In the genomic region with DNA sequence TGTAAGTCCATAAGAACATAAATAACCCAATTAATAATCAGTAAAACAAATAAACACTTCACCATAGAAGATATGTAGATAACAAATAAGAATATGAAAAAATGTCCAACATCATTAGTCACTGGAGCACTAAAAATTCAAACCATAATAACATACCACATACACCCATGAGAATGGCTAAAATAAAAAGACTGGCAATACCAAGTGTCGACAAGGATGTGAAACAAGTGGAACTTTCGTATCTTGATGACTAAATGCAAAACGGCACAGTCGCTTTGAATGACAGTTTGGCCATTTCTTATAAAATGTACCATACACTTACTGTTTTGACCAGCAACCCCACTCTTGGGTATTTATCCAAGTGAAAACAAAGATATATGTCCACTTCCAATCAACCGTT, we compare ENCODE assay signal across 20 cellular contexts. TPM values are rescaled to one million over a fixed set of nuclear protein-coding genes. Genes with fewer than 3 reads are reported as not detected.
DNase-seq lines count a peak whose midpoint lies in the region; ATAC-seq, FAIRE-seq and TF ChIP-seq lines count a peak whose summit lies in the region.
"Had no signal": no experiment of that assay in that cellular context is flagged by ENCODE, and none has a peak within 500 bp of the region (broad histone marks: within the 10 kb centered on the region; RNA-seq: fewer than 3 reads in every experiment).

No MANE protein-coding gene starts in this region.

- no peak overlapping the region for H3K4me2 ChIP-seq in A549
- no peak overlapping the region for H3K4me2 ChIP-seq in K562 (ENCODE audit: insufficient read depth, low read length)
- H3K4me2 ChIP-seq: BLaER1 treated with 17β-estradiol and CSF1 and Interleukin-3, amounts not matched to agents 10 nM and 100 nM had no signal

- in situ Hi-C loops in K562 (cut with MboI) = no loop called here

- H3K79me2 ChIP-seq in K562 (ENCODE audit: control insufficient read depth, insufficient read depth, low read length) = no peaks in the 10 kb centered on the region; the same call in 2 of the 3 replicates

- H3K4me1 ChIP-seq in A549 (no peaks in the 10 kb centered on the region), K562 (replicated peaks in 1 of 2; ENCODE audit: control insufficient read depth in 2 of 2, insufficient read depth in 2 of 2, low read length in 2 of 2) (no peaks in the 10 kb centered on the region; a peak in 1 of 5 replicates)
- H3K4me1 ChIP-seq: BLaER1 treated with 17β-estradiol and CSF1 and Interleukin-3, amounts not matched to agents 10 nM and 100 nM had no signal

- H3K36me3 ChIP-seq in K562 (ENCODE audit: control insufficient read depth, insufficient read depth, low read length) = peaks cover 21% of the 10 kb centered on the region; the same call in 2 of the 3 replicates

- no peaks in the 10 kb centered on the region for H3K9me1 ChIP-seq in K562 (ENCODE audit: control insufficient read depth, insufficient read depth, low read length)

- no peaks in the 10 kb centered on the region; the same call in 1 of the 2 replicates for H3K27me3 Mint-ChIP-seq in WTC11 (ENCODE audit: low read depth)
- H3K27me3 Mint-ChIP-seq: B cell; CD4-positive, alpha-beta T cell had no signal

- no peak for DNase-seq in A549 (ENCODE audit: low read depth in 1 of 2, low spot score in 1 of 2)
- no peak for DNase-seq in K562 (ENCODE audit: extremely low read depth in 1 of 4, low spot score in 3 of 4)
- no peak for DNase-seq in WTC11 (ENCODE audit: low spot score)
- DNase-seq in NCI-H510A treated with DMSO at 0.1 percent for 48 hours (lab: John Stamatoyannopoulos, UW) = no peak
- DNase-seq: 8988T; AML-193; Caco-2; Calu3; CD4-positive, alpha-beta T cell; CD8-positive, alpha-beta T cell; DMS79 treated with DMSO at 0.1 percent for 48 hours; GF-D8 had no signal

- ATAC-seq in A549 (no peak), K562 (no peak), WTC11 (no peak)
- ATAC-seq: CD8-positive, alpha-beta T cell had no signal

- CTCF ChIA-PET in A549 (lab: Yijun Ruan, JAX) = no interaction called here
- CTCF ChIA-PET in K562 (lab: Yijun Ruan, JAX; ENCODE audit: low intra/inter-chr PET ratio) = no interaction called here
- CTCF ChIA-PET in WTC11 (lab: Charles Lee) = no interaction called here

- intact Hi-C loops in K562 (cut with micrococcal nuclease) = no loop called here

- peaks cover 70% of the 10 kb centered on the region for H3K9me3 Mint-ChIP-seq in WTC11

- TF ChIP-seq RAD21 in A549 (conservative IDR thresholded peaks at IDR 0.05 in 1 of 2, IDR thresholded peaks at IDR 0.05 in 1 of 2) (no peak), K562 (CRISPR knock-in tag; conservative IDR thresholded peaks at IDR 0.05 in 1 of 2, IDR thresholded peaks at IDR 0.05 in 1 of 2) (no peak)

- no peak for TF ChIP-seq EP300 in A549 (IDR thresholded peaks at IDR 0.05)
- TF ChIP-seq EP300 in K562 (IDR thresholded peaks at IDR 0.05; ENCODE audit: low read length) = no peak

- TF ChIP-seq CTCF in A549 (IDR thresholded peaks at IDR 0.05) (no peak), K562 (IDR thresholded peaks at IDR 0.05 in 2 of 3, conservative IDR thresholded peaks at IDR 0.05 in 1 of 3; ENCODE audit: insufficient read depth in 2 of 3, low read depth in 1 of 3, low read length in 3 of 3) (no peak), WTC11 (IDR thresholded peaks at IDR 0.05) (no peak)

- H3K36me3 Mint-ChIP-seq in WTC11 = peaks cover 63% of the 10 kb centered on the region

- no peaks in the 10 kb centered on the region for H3K27me3 ChIP-seq in K562 (ENCODE audit: control insufficient read depth in 2 of 2, insufficient read depth in 2 of 2, low read length in 2 of 2)
- H3K27me3 ChIP-seq: BLaER1 treated with 17β-estradiol and CSF1 and Interleukin-3, amounts not matched to agents 10 nM and 100 nM had no signal

- no peaks in the 10 kb centered on the region for H3K4me1 Mint-ChIP-seq in WTC11
- H3K4me1 Mint-ChIP-seq: B cell had no signal

- H4K20me1 ChIP-seq in K562 (replicated peaks; ENCODE audit: control insufficient read depth, insufficient read depth, low read length) = no peaks in the 10 kb centered on the region

- no peak overlapping the region for H3K9ac ChIP-seq in K562 (ENCODE audit: insufficient read depth in 1 of 2, low read depth in 2 of 2, low read length in 2 of 2)
- H3K9ac ChIP-seq: BLaER1 treated with 17β-estradiol and CSF1 and Interleukin-3, amounts not matched to agents 10 nM and 100 nM had no signal

- no peak overlapping the region for H3K27ac ChIP-seq in A549
- no peak overlapping the region for H3K27ac ChIP-seq in K562 (ENCODE audit: extremely low read depth, low read depth, low read length)
- H3K27ac ChIP-seq: BLaER1 treated with 17β-estradiol and CSF1 and Interleukin-3, amounts not matched to agents 10 nM and 100 nM; C4-2B had no signal

- no peak overlapping the region for H2AFZ ChIP-seq in K562 (ENCODE audit: low read depth, low read length)

- 89% methylated on average over 5 of the region's 5 CpGs for WGBS in A549 (ENCODE audit: missing lambda C conversion rate)
- 93% methylated on average over 5 of the region's 5 CpGs for WGBS in K562 (ENCODE audit: insufficient coverage, low coverage, missing lambda C conversion rate)

- H3K27ac Mint-ChIP-seq in WTC11 = no peak overlapping the region
- H3K27ac Mint-ChIP-seq: B cell; CD4-positive, alpha-beta T cell; CD8-positive, alpha-beta T cell had no signal

- POLR2A ChIA-PET in A549 (lab: Yijun Ruan, JAX) = no interaction called here
- POLR2A ChIA-PET in K562 (lab: Yijun Ruan, JAX) = no interaction called here
- POLR2A ChIA-PET in WTC11 (lab: Charles Lee) = no interaction called here

- H3K4me3 Mint-ChIP-seq in WTC11 = no peak overlapping the region
- H3K4me3 Mint-ChIP-seq: B cell; CD4-positive, alpha-beta T cell; CD8-positive, alpha-beta T cell had no signal

- H3K4me3 ChIP-seq in A549 (no peak overlapping the region), K562 (no peak overlapping the region)
- H3K4me3 ChIP-seq: BLaER1 treated with 17β-estradiol and CSF1 and Interleukin-3, amounts not matched to agents 10 nM and 100 nM had no signal

- no peak for FAIRE-seq in A549 (lab: Jason Lieb, UNC)
- FAIRE-seq in K562 (lab: Jason Lieb, UNC) = no peak
- FAIRE-seq: A204.1, D721Med, G401.6, GM12891, GM19239 had no signal

- TF ChIP-seq POLR2A in A549 (IDR thresholded peaks at IDR 0.05; ENCODE audit: low read length) = no peak
- no peak for TF ChIP-seq POLR2A in K562 (conservative IDR thresholded peaks at IDR 0.05)

- H3K9me3 ChIP-seq in A549 = peaks cover 38% of the 10 kb centered on the region
- peaks cover 5% of the 10 kb centered on the region for H3K9me3 ChIP-seq in K562 (replicated peaks; ENCODE audit: control insufficient read depth, insufficient read depth, low read depth, low read length)

- no TSS peak for BruUV-seq in K562 (replicated peaks; lab: Mats Ljungman, UMichigan)

RNA-seq across cellular contexts. Expression of a gene that starts 26.8 kb away (rescaled TPM):
- 16.5 and 18.9 TPM in 2 replicates for polyA plus RNA-seq in A549 (2011; rRNA removed)
- 19.6 and 22.0 TPM in 2 replicates for polyA plus RNA-seq in A549 (2012; cell fraction: cytosol; rRNA removed)
- 52.7 and 56.8 TPM in 2 replicates for polyA plus RNA-seq in A549 (2012; cell fraction: nucleus; rRNA removed)
- polyA plus RNA-seq in A549 (2017; fragmentation: RNase III; extraction: RNeasy Plus Mini Kit Qiagen cat#74134 plus additional on column Dnase treatment) = 10.6 to 13.4 TPM (median 12.0 TPM) in 3 replicates
- 42.4 and 55.2 TPM in 2 replicates for polyA minus RNA-seq in A549 (2011; rRNA and poly(A)+ RNA removed)
- 94.4 and 106 TPM in 2 replicates for total RNA-seq in K562 (2011; cell fraction: chromatin; rRNA removed; ENCODE audit: low replicate concordance)
- total RNA-seq in K562 (2011; cell fraction: nucleolus; rRNA removed) = 48.0 and 49.5 TPM in 2 replicates
- total RNA-seq in K562 (2011; cell fraction: nucleoplasm; rRNA removed) = 47.5 and 60.0 TPM in 2 replicates
- 7.7 and 8.2 TPM in 2 replicates for total RNA-seq in K562 (2014; rRNA removed)
- 4.4 and 6.4 TPM in 2 replicates for total RNA-seq in K562 (2014; rRNA removed; fragmentation: Illumina TruSeq; extraction: Trizol)
- total RNA-seq in K562 (2015; rRNA removed; fragmentation: Illumina TruSeq; extraction: Trizol) = 10.7 and 12.3 TPM in 2 replicates
- total RNA-seq in K562 (2021) = 15.1 and 16.0 TPM in 2 replicates
- polyA plus RNA-seq in K562 (2011; rRNA removed) = 13.0 and 18.7 TPM in 2 replicates
- polyA plus RNA-seq in K562 (2011; cell fraction: cytosol; rRNA removed) = 13.4 and 18.3 TPM in 2 replicates
- 66.3 and 91.6 TPM in 2 replicates for polyA plus RNA-seq in K562 (2011; cell fraction: nucleus; rRNA removed)
- 12.3 and 19.9 TPM in 2 replicates for polyA plus RNA-seq in K562 (2012)
- 12.4 and 13.8 TPM in 2 replicates for polyA plus RNA-seq in K562 (2014; fragmentation: Illumina TruSeq; extraction: Trizol)
- polyA plus RNA-seq in K562 (2014; fragmentation: Nextera tagmentation; extraction: Ambion mirVana) = under 1 TPM; 0.75 to 0.87 TPM
- 11.7 and 11.9 TPM in 2 replicates for polyA plus RNA-seq in K562 (2014; rRNA removed)
- polyA minus RNA-seq in K562 (2011; rRNA and poly(A)+ RNA removed) = 22.6 and 23.1 TPM in 2 replicates
- 9.9 and 13.2 TPM in 2 replicates for polyA minus RNA-seq in K562 (2011; cell fraction: cytosol; rRNA and poly(A)+ RNA removed)
- polyA minus RNA-seq in K562 (2011; cell fraction: nucleus; rRNA and poly(A)+ RNA removed) = 34.6 and 45.8 TPM in 2 replicates
- total RNA-seq in WTC11 (2021) = 4.6 to 7.8 TPM (median 5.2 TPM) in 3 replicates

RNA-seq across cellular contexts. Expression of a gene that starts 29.1 kb away (rescaled TPM):
- 11.8 and 14.3 TPM in 2 replicates for polyA plus RNA-seq in A549 (2011; rRNA removed)
- polyA plus RNA-seq in A549 (2012; cell fraction: cytosol; rRNA removed) = 6.8 and 8.6 TPM in 2 replicates
- 7.9 and 8.2 TPM in 2 replicates for polyA plus RNA-seq in A549 (2012; cell fraction: nucleus; rRNA removed)
- 5.2 to 5.8 TPM (median 5.6 TPM) in 3 replicates for polyA plus RNA-seq in A549 (2017; fragmentation: RNase III; extraction: RNeasy Plus Mini Kit Qiagen cat#74134 plus additional on column Dnase treatment)
- 5.4 and 6.1 TPM in 2 replicates for polyA minus RNA-seq in A549 (2011; rRNA and poly(A)+ RNA removed)
- total RNA-seq in K562 (2011; cell fraction: chromatin; rRNA removed; ENCODE audit: low replicate concordance) = 9.2 and 12.9 TPM in 2 replicates
- 7.8 and 10.5 TPM in 2 replicates for total RNA-seq in K562 (2011; cell fraction: nucleolus; rRNA removed)
- total RNA-seq in K562 (2011; cell fraction: nucleoplasm; rRNA removed) = 11.3 and 11.6 TPM in 2 replicates
- total RNA-seq in K562 (2014; rRNA removed) = 5.1 and 5.6 TPM in 2 replicates
- total RNA-seq in K562 (2014; rRNA removed; fragmentation: Illumina TruSeq; extraction: Trizol) = 4.2 and 5.8 TPM in 2 replicates
- total RNA-seq in K562 (2015; rRNA removed; fragmentation: Illumina TruSeq; extraction: Trizol) = 3.6 and 4.3 TPM in 2 replicates
- 3.3 and 6.3 TPM in 2 replicates for total RNA-seq in K562 (2021)
- 7.5 and 8.1 TPM in 2 replicates for polyA plus RNA-seq in K562 (2011; rRNA removed)
- 6.5 and 7.1 TPM in 2 replicates for polyA plus RNA-seq in K562 (2011; cell fraction: cytosol; rRNA removed)
- polyA plus RNA-seq in K562 (2011; cell fraction: nucleus; rRNA removed) = 6.2 and 6.6 TPM in 2 replicates
- polyA plus RNA-seq in K562 (2012) = 5.6 and 7.6 TPM in 2 replicates
- 4.1 and 4.7 TPM in 2 replicates for polyA plus RNA-seq in K562 (2014; fragmentation: Illumina TruSeq; extraction: Trizol)
- polyA plus RNA-seq in K562 (2014; fragmentation: Nextera tagmentation; extraction: Ambion mirVana) = 1 to 10 TPM; 2.8 to 4.2 TPM
- polyA plus RNA-seq in K562 (2014; rRNA removed) = 4.7 and 5.4 TPM in 2 replicates
- polyA minus RNA-seq in K562 (2011; rRNA and poly(A)+ RNA removed) = 4.2 and 5.7 TPM in 2 replicates
- polyA minus RNA-seq in K562 (2011; cell fraction: cytosol; rRNA and poly(A)+ RNA removed) = 1.2 and 2.1 TPM in 2 replicates
- 3.4 and 3.8 TPM in 2 replicates for polyA minus RNA-seq in K562 (2011; cell fraction: nucleus; rRNA and poly(A)+ RNA removed)
- total RNA-seq in WTC11 (2021) = 2.2 to 2.3 TPM (median 2.2 TPM) in 3 replicates

RNA-seq across cellular contexts. Expression of a gene that starts 37.2 kb away (rescaled TPM):
- polyA plus RNA-seq in A549 (2011; rRNA removed) = 9.2 and 20.0 TPM in 2 replicates
- 20.3 and 33.9 TPM in 2 replicates for polyA plus RNA-seq in A549 (2012; cell fraction: cytosol; rRNA removed)
- polyA plus RNA-seq in A549 (2012; cell fraction: nucleus; rRNA removed) = 87.4 and 124 TPM in 2 replicates
- 23.7 to 26.4 TPM (median 26.3 TPM) in 3 replicates for polyA plus RNA-seq in A549 (2017; fragmentation: RNase III; extraction: RNeasy Plus Mini Kit Qiagen cat#74134 plus additional on column Dnase treatment)
- 24.9 and 34.2 TPM in 2 replicates for polyA minus RNA-seq in A549 (2011; rRNA and poly(A)+ RNA removed)
- total RNA-seq in K562 (2011; cell fraction: chromatin; rRNA removed; ENCODE audit: low replicate concordance) = 13.5 and 56.3 TPM in 2 replicates
- 37.2 and 53.2 TPM in 2 replicates for total RNA-seq in K562 (2011; cell fraction: nucleolus; rRNA removed)
- 20.7 and 21.8 TPM in 2 replicates for total RNA-seq in K562 (2011; cell fraction: nucleoplasm; rRNA removed)
- total RNA-seq in K562 (2014; rRNA removed) = 15.7 and 25.3 TPM in 2 replicates
- 1.7 and 2.5 TPM in 2 replicates for total RNA-seq in K562 (2014; rRNA removed; fragmentation: Illumina TruSeq; extraction: Trizol)
- total RNA-seq in K562 (2015; rRNA removed; fragmentation: Illumina TruSeq; extraction: Trizol) = 7.0 and 7.1 TPM in 2 replicates
- 38.3 and 38.7 TPM in 2 replicates for total RNA-seq in K562 (2021)
- 5.5 and 10.0 TPM in 2 replicates for polyA plus RNA-seq in K562 (2011; rRNA removed)
- 12.6 and 28.4 TPM in 2 replicates for polyA plus RNA-seq in K562 (2011; cell fraction: cytosol; rRNA removed)
- 56.7 and 79.9 TPM in 2 replicates for polyA plus RNA-seq in K562 (2011; cell fraction: nucleus; rRNA removed)
- 21.9 and 55.2 TPM in 2 replicates for polyA plus RNA-seq in K562 (2012)
- 5.6 and 21.3 TPM in 2 replicates for polyA plus RNA-seq in K562 (2014; fragmentation: Illumina TruSeq; extraction: Trizol)
- under 1 TPM; 0.07 to 0.45 TPM for polyA plus RNA-seq in K562 (2014; fragmentation: Nextera tagmentation; extraction: Ambion mirVana)
- 21.9 and 28.2 TPM in 2 replicates for polyA plus RNA-seq in K562 (2014; rRNA removed)
- 1.9 and 3.7 TPM in 2 replicates for polyA minus RNA-seq in K562 (2011; rRNA and poly(A)+ RNA removed)
- polyA minus RNA-seq in K562 (2011; cell fraction: cytosol; rRNA and poly(A)+ RNA removed) = 29.7 and 42.0 TPM in 2 replicates
- 17.6 and 18.4 TPM in 2 replicates for polyA minus RNA-seq in K562 (2011; cell fraction: nucleus; rRNA and poly(A)+ RNA removed)
- total RNA-seq in WTC11 (2021) = 18.8 to 20.5 TPM (median 19.4 TPM) in 3 replicates

RNA-seq across cellular contexts. Expression of a gene that starts 55.5 kb away (rescaled TPM):
- polyA plus RNA-seq in A549 (2011; rRNA removed) (8.4 and 9.5 TPM in 2 replicates), A549 (2017; fragmentation: RNase III; extraction: RNeasy Plus Mini Kit Qiagen cat#74134 plus additional on column Dnase treatment) (15.8 to 17.7 TPM (median 15.9 TPM) in 3 replicates), K562 (2011; rRNA removed) (8.4 and 14.0 TPM in 2 replicates), K562 (2014; fragmentation: Illumina TruSeq; extraction: Trizol) (4.7 and 8.9 TPM in 2 replicates), K562 (2014; fragmentation: Nextera tagmentation; extraction: Ambion mirVana) (under 1 TPM; 0.08 to 0.41 TPM), K562 (2014; rRNA removed) (26.1 and 26.8 TPM in 2 replicates)
- 29.9 and 35.6 TPM in 2 replicates for polyA plus RNA-seq in A549 (2012; cell fraction: cytosol; rRNA removed)
- 89.6 and 119 TPM in 2 replicates for polyA plus RNA-seq in A549 (2012; cell fraction: nucleus; rRNA removed)
- 7.1 and 8.4 TPM in 2 replicates for polyA minus RNA-seq in A549 (2011; rRNA and poly(A)+ RNA removed)
- total RNA-seq in K562 (2011; cell fraction: chromatin; rRNA removed; ENCODE audit: low replicate concordance) = 47.6 and 128 TPM in 2 replicates
- 79.5 and 81.2 TPM in 2 replicates for total RNA-seq in K562 (2011; cell fraction: nucleolus; rRNA removed)
- 52.6 and 61.5 TPM in 2 replicates for total RNA-seq in K562 (2011; cell fraction: nucleoplasm; rRNA removed)
- total RNA-seq in K562 (2014; rRNA removed) (18.6 and 24.3 TPM in 2 replicates), K562 (2014; rRNA removed; fragmentation: Illumina TruSeq; extraction: Trizol) (3.7 and 4.1 TPM in 2 replicates), K562 (2015; rRNA removed; fragmentation: Illumina TruSeq; extraction: Trizol) (10.4 and 14.5 TPM in 2 replicates), K562 (2021) (19.3 and 25.3 TPM in 2 replicates), WTC11 (2021) (51.4 to 61.3 TPM (median 54.6 TPM) in 3 replicates)
- 8.3 and 17.5 TPM in 2 replicates for polyA plus RNA-seq in K562 (2011; cell fraction: cytosol; rRNA removed)
- 81.9 and 107 TPM in 2 replicates for polyA plus RNA-seq in K562 (2011; cell fraction: nucleus; rRNA removed)
- 11.4 and 22.7 TPM in 2 replicates for polyA plus RNA-seq in K562 (2012)
- 3.7 and 4.6 TPM in 2 replicates for polyA minus RNA-seq in K562 (2011; rRNA and poly(A)+ RNA removed)
- polyA minus RNA-seq in K562 (2011; cell fraction: cytosol; rRNA and poly(A)+ RNA removed) = 7.4 and 9.3 TPM in 2 replicates
- 26.9 and 33.0 TPM in 2 replicates for polyA minus RNA-seq in K562 (2011; cell fraction: nucleus; rRNA and poly(A)+ RNA removed)
